12 cellular contexts compared by ENCODE assay signal in genomic region chr17:16989953-16990860, GRCh38. TPM values are rescaled to one million over a fixed set of nuclear protein-coding genes. Genes with fewer than 3 reads are reported as not detected.
A peak's percentile ranks its signal among the peaks of the same experiment; 100 is the strongest.
DNase-seq lines count a peak whose midpoint lies in the region; ATAC-seq and TF ChIP-seq lines count a peak whose summit lies in the region.
"Had no signal": no experiment of that assay in that cellular context is flagged by ENCODE, and none has a peak within 500 bp of the region (broad histone marks: within the 10 kb centered on the region; RNA-seq: fewer than 3 reads in every experiment).

No MANE protein-coding gene starts in this region.

- 91% methylated on average over 11 of the region's 11 CpGs for WGBS in mesenchymal stem cell
- 61 to 98% methylated on average over 2 to 8 of the region's 11 CpGs for WGBS in gastroesophageal sphincter (ENCODE audit: low coverage in 1 of 2), 2 donors

- H3K4me2 ChIP-seq in mesenchymal stem cell (ENCODE audit: low read length, poor library complexity, severe bottlenecking) = no peak overlapping the region

- H3K27ac ChIP-seq in HEK293 (ENCODE audit: extremely low read depth, low read depth, low read length) (no peak overlapping the region), WERI-Rb-1 (no peak overlapping the region), mesenchymal stem cell (ENCODE audit: low read length, poor library complexity, severe bottlenecking) (no peak overlapping the region), gastroesophageal sphincter (no peak overlapping the region)

- peak overlapping the region in 1 of 2 experiments; percentile 41 for H3K14ac ChIP-seq in mesenchymal stem cell (ENCODE audit: low read length in 2 of 2)

- no peak overlapping the region for H3K23ac ChIP-seq in mesenchymal stem cell (ENCODE audit: low read length in 2 of 2)

- H2AK5ac ChIP-seq in mesenchymal stem cell (ENCODE audit: low read length, severe bottlenecking) = no peak overlapping the region

- peak overlapping the region; percentile 49 for H4K8ac ChIP-seq in mesenchymal stem cell (ENCODE audit: low read length)

- peak overlapping the region; percentile 71 for H2BK15ac ChIP-seq in mesenchymal stem cell (ENCODE audit: low read depth, poor library complexity, severe bottlenecking)

- DNase-seq in DMS 273 (lab: John Stamatoyannopoulos, UW; ENCODE audit: unreplicated experiment) (peak; percentile 69), WERI-Rb-1 (peak; percentile 47), mesenchymal stem cell (peak; percentile 60), hippocampal formation (lab: John Stamatoyannopoulos, UW) (no peak), DMS79 (lab: John Stamatoyannopoulos, UW) (no peak)
- DNase-seq: cerebellar nuclear complex, GF-D8, heart left ventricle, SHP77 treated with DMSO at 0.1 percent for 48 hours had no signal

- CTCF ChIA-PET in HEK293 (lab: Yijun Ruan, JAX) = interaction anchor here (0.5 to 4.4 kb wide), 13 partner anchors 9 to 454 kb away, joined by 3 to 50 read pairs (median 3); no protein-coding TSS in a partner anchor

- H3K4me3 ChIP-seq in HEK293 (ENCODE audit: low read depth, low read length) (no peak overlapping the region), WERI-Rb-1 (ENCODE audit: low read depth, low read length) (no peak overlapping the region), mesenchymal stem cell (ENCODE audit: insufficient read depth in 1 of 2, low read depth in 1 of 2, low read length in 2 of 2) (no peak overlapping the region), gastroesophageal sphincter (no peak overlapping the region)
- H3K4me3 ChIP-seq: heart left ventricle had no signal

- H3K18ac ChIP-seq in mesenchymal stem cell (ENCODE audit: low read depth in 1 of 2, low read length in 2 of 2) = peak overlapping the region in 1 of 2 experiments; percentile 48

- H4K91ac ChIP-seq in mesenchymal stem cell (ENCODE audit: low read length) = no peak overlapping the region

- no peaks in the 10 kb centered on the region for H3K27me3 ChIP-seq in WERI-Rb-1 (ENCODE audit: insufficient read depth, low read depth, severe bottlenecking)
- no peaks in the 10 kb centered on the region for H3K27me3 ChIP-seq in mesenchymal stem cell (ENCODE audit: control insufficient read depth in 1 of 2, insufficient read depth in 1 of 2, low read length in 2 of 2)
- H3K27me3 ChIP-seq in gastroesophageal sphincter = no peaks in the 10 kb centered on the region
- H3K27me3 ChIP-seq: heart left ventricle had no signal

- no peak for TF ChIP-seq POLR2A in gastroesophageal sphincter (IDR thresholded peaks at IDR 0.05)

- no peak overlapping the region for H2BK5ac ChIP-seq in mesenchymal stem cell (ENCODE audit: low read depth, low read length, poor library complexity, severe bottlenecking)

- no peak for TF ChIP-seq EP300 in gastroesophageal sphincter (IDR thresholded peaks at IDR 0.05)

- no peaks in the 10 kb centered on the region for H3K79me1 ChIP-seq in mesenchymal stem cell (replicated peaks; ENCODE audit: low read length, poor library complexity, severe bottlenecking)

- H2BK120ac ChIP-seq in mesenchymal stem cell (ENCODE audit: low read depth, low read length) = no peak overlapping the region

- H3K9ac ChIP-seq in mesenchymal stem cell (ENCODE audit: low read length) = no peak overlapping the region

- POLR2A ChIA-PET in HEK293 (lab: Yijun Ruan, JAX) = no interaction called here

- no peaks in the 10 kb centered on the region for H3K9me3 ChIP-seq in HEK293 (ENCODE audit: control insufficient read depth, insufficient read depth, low read depth, low read length)
- H3K9me3 ChIP-seq in WERI-Rb-1 (ENCODE audit: severe bottlenecking) = peaks cover 2% of the 10 kb centered on the region
- H3K9me3 ChIP-seq in mesenchymal stem cell (ENCODE audit: control insufficient read depth, low read length) = no peaks in the 10 kb centered on the region
- no peaks in the 10 kb centered on the region for H3K9me3 ChIP-seq in gastroesophageal sphincter
- H3K9me3 ChIP-seq: heart left ventricle had no signal

- no peaks in the 10 kb centered on the region for H3K36me3 ChIP-seq in HEK293 (ENCODE audit: control insufficient read depth in 2 of 2, insufficient read depth in 1 of 2, low read length in 2 of 2)
- no peaks in the 10 kb centered on the region for H3K36me3 ChIP-seq in WERI-Rb-1
- H3K36me3 ChIP-seq in mesenchymal stem cell (ENCODE audit: control insufficient read depth in 1 of 2, insufficient read depth in 2 of 2, low read depth in 1 of 2, low read length in 2 of 2) = no peaks in the 10 kb centered on the region
- H3K36me3 ChIP-seq in gastroesophageal sphincter = no peaks in the 10 kb centered on the region
- H3K36me3 ChIP-seq: heart left ventricle had no signal

- H3K4ac ChIP-seq in mesenchymal stem cell (ENCODE audit: low read depth in 1 of 2, low read length in 2 of 2) = peak overlapping the region in 1 of 2 experiments; percentile 59

- peak overlapping the region; percentile 48 to 71 for H2BK12ac ChIP-seq in mesenchymal stem cell (ENCODE audit: low read length in 2 of 2)

- H2AFZ ChIP-seq in mesenchymal stem cell (ENCODE audit: low read depth, low read length) = no peak overlapping the region

- TF ChIP-seq CTCF in HEK293 (tag by site-specific recombination; IDR thresholded peaks at IDR 0.05) (no peak), WERI-Rb-1 (IDR thresholded peaks at IDR 0.05; ENCODE audit: low read depth, low read length) (no peak), gastroesophageal sphincter (IDR thresholded peaks at IDR 0.05) (no peak)

- H3K4me1 ChIP-seq in HEK293 (ENCODE audit: control insufficient read depth, insufficient read depth, low read length) (no peaks in the 10 kb centered on the region; the same call in 1 of the 2 replicates), mesenchymal stem cell (ENCODE audit: control insufficient read depth, insufficient read depth, low read depth, low read length) (peaks cover 25% of the 10 kb centered on the region), gastroesophageal sphincter (peaks cover 0 to 14% (median 0%) of the 10 kb centered on the region in 3 donors)

- ATAC-seq in gastroesophageal sphincter = no peak
- ATAC-seq in GM19023 (IDR thresholded peaks at IDR 0.05; ENCODE audit: unreplicated experiment) = no peak

TF ChIP-seq in HEK293, 187 proteins besides CTCF, POLR2A, EP300 and RAD21:
- TF ChIP-seq SCRT2 (tag by site-specific recombination; IDR thresholded peaks at IDR 0.05) (peak; percentile 70), ZNF658 (tag by site-specific recombination; IDR thresholded peaks at IDR 0.05) (no peak), ZFHX2 (tag by site-specific recombination; conservative IDR thresholded peaks at IDR 0.05) (peak; percentile 31; the same call in 1 of the 2 replicates), GLIS1 (tag by site-specific recombination; IDR thresholded peaks at IDR 0.05) (peak; percentile 28; the same call in 1 of the 2 replicates), ZNF121 (tag by site-specific recombination; IDR thresholded peaks at IDR 0.05) (no peak)
- TF ChIP-seq, protein P1, sequence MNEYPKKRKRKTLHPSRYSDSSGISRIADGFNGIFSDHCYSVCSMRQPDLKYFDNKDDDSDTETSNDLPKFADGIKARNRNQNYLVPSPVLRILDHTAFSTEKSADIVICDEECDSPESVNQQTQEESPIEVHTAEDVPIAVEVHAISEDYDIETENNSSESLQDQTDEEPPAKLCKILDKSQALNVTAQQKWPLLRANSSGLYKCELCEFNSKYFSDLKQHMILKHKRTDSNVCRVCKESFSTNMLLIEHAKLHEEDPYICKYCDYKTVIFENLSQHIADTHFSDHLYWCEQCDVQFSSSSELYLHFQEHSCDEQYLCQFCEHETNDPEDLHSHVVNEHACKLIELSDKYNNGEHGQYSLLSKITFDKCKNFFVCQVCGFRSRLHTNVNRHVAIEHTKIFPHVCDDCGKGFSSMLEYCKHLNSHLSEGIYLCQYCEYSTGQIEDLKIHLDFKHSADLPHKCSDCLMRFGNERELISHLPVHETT (tag by site-specific recombination; IDR thresholded peaks at IDR 0.05) = no peak

RNA-seq across cellular contexts. Expression of gene TNFRSF13B, which starts 18.3 kb away (rescaled TPM):
- not detected for polyA plus RNA-seq in mesenchymal stem cell (2013, experiment 1 of 2)
- not detected for polyA plus RNA-seq in mesenchymal stem cell (2013, experiment 2 of 2)
- under 1 TPM in 1 of 4 donors, not detected in 3; 0.81 TPM for total RNA-seq in gastroesophageal sphincter
- total RNA-seq: heart left ventricle had no signal
- polyA plus RNA-seq: heart left ventricle had no signal

RNA-seq across cellular contexts. Expression of gene MPRIP, which starts 52.0 kb away (rescaled TPM):
- polyA plus RNA-seq in mesenchymal stem cell (2013, experiment 1 of 2) = 112 TPM
- polyA plus RNA-seq in mesenchymal stem cell (2013, experiment 2 of 2) = 112 TPM
- total RNA-seq in gastroesophageal sphincter = 100 to 1,000 TPM; 113 to 233 (median 155) TPM

Comparison
In these comparisons a context has a peak if more than half of its experiments do, and no peak if none do; other contexts are left out.
1. DNase-seq: peak in DMS 273 (single experiment), WERI-Rb-1 (single experiment) and mesenchymal stem cell (single experiment); none in hippocampal formation (0 of 2) and DMS79 (single experiment).